Comparison of ENCODE assay signal across 1 cellular context in the genomic region with DNA sequence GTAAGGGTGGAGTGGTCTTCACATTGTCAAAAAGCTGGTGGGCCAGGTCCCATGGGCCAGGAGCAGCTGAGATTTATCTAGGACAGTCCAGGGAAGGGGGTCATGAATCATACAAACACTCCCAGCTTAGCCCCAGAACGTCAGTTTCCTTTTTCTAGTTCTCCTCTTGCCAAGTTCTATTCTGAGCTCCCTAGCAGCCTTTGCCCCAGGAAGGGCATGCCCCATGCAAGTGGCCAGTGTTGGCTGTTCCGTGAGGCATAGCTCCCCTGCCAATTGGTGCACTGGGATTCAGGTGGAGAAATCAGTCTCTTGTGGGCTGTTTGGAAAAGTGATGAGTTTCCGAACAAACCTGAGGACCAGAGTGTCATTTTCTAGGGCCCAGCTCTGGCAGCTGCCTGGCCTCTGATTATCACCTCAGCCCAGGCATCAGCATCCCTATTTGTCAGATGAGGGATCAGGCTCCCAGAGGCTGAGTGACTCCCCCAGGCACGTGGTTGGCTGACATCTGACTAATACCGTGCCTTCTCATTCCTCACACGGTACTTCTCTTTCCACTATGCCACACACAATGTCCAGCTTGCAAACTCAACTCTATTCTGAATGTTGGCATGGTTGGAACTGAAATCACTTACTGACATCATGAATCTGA.
A peak's percentile ranks its signal among the peaks of the same experiment; 100 is the strongest.
TF ChIP-seq lines count a peak whose summit lies in the region.

No MANE protein-coding gene starts in this region.

TF ChIP-seq in K562, 482 proteins besides CTCF, POLR2A, EP300 and RAD21 (continued from another document):
- TF ChIP-seq UBTF (IDR thresholded peaks at IDR 0.05; ENCODE audit: borderline replicate concordance in 1 of 2, low read depth in 2 of 2, low read length in 2 of 2) (no peak), PTBP1 (IDR thresholded peaks at IDR 0.05; ENCODE audit: low read depth, low read length) (no peak), THRAP3 (IDR thresholded peaks at IDR 0.05; ENCODE audit: borderline replicate concordance) (no peak), ZNF57 (CRISPR knock-in tag; IDR thresholded peaks at IDR 0.05) (no peak), CBFA2T3 (IDR thresholded peaks at IDR 0.05) (peak; percentile 44)
